10 cellular contexts compared by ENCODE assay signal in the genomic region with DNA sequence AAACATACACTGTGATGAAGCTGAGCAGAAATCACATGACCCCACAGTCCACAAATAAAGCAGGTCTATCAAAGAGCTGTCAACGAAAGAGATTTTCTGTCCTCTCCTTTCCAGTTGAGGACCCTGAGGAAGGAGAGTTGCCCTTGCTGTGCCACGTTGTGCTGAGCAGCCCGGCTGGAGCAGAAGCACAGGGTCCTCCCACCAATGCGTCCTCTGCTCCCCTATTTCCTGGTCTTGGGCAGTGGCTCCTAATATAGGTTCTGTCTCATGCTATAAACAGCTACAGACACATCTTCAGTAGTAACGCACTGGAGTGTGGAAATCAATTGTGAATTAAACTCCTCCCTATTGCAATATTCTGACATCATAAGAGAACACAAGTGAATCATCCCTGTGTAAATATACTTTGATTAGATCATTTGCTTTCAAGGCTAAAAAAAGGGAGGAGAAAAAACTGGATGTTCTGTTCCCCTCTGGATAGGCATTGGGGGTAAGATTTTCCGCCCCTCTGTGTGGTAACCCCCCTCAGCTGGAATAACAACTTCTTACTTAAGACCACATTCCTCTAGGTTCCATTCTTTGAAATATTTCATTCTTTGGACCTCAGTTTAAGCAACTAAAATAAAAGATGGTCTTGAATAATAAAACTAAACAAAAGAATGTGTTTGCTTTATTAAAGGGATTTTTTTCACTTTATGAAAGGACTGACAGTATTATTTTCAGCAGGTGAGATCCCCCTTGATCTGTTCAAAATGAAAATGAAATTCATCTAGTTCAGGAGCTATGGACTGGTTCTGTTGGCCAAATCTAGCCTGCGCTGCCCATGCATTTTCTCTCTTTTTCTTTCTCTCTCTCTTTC. TPM values are rescaled to one million over a fixed set of nuclear protein-coding genes. Genes with fewer than 3 reads are reported as not detected.
DNase-seq lines count a peak whose midpoint lies in the region; TF ChIP-seq lines count a peak whose summit lies in the region.
"Had no signal": no experiment of that assay in that cellular context is flagged by ENCODE, and none has a peak within 500 bp of the region (broad histone marks: within the 10 kb centered on the region; RNA-seq: fewer than 3 reads in every experiment).

No MANE protein-coding gene starts in this region.

- H3K9me3 Mint-ChIP-seq in HFFc6: no peaks in the 10 kb centered on the region
- H3K9me3 Mint-ChIP-seq in mesothelial cell of epicardium: no peaks in the 10 kb centered on the region
- H3K9me3 Mint-ChIP-seq: brain had no signal

- peak overlapping the region; percentile 68; the same call in 1 of the 2 replicates for H3K4me3 Mint-ChIP-seq in HFFc6
- H3K4me3 Mint-ChIP-seq in mesothelial cell of epicardium: no peak overlapping the region
- H3K4me3 Mint-ChIP-seq: brain had no signal

- H3K27me3 Mint-ChIP-seq in HFFc6 (ENCODE audit: insufficient read depth) (peaks cover 3% of the 10 kb centered on the region; the same call in 1 of the 2 replicates), mesothelial cell of epicardium (ENCODE audit: low read depth) (peaks cover 6% of the 10 kb centered on the region)

- DNase-seq in HFFc6 (peak; percentile 69), SHP77 treated with DMSO at 0.1 percent for 48 hours (lab: John Stamatoyannopoulos, UW) (peak; percentile 58), glomerular visceral epithelial cell (ENCODE audit: extremely low spot score) (peak; percentile 23), mesothelial cell of epicardium (ENCODE audit: low spot score in 2 of 2, unreplicated experiment in 2 of 2) (no peak), pons (ENCODE audit: low spot score) (no peak), NCI-H2227 (lab: John Stamatoyannopoulos, UW; ENCODE audit: unreplicated experiment) (no peak), epidermal melanocyte (ENCODE audit: insufficient read length, low spot score) (no peak)
- DNase-seq: NCI-H446 had no signal

- peak overlapping the region in 15 of 21 experiments; percentile 1 to 68 (median 45) for H3K27ac ChIP-seq in skin epidermis

- H3K4me1 Mint-ChIP-seq in HFFc6 (ENCODE audit: low read depth): peaks cover 25% of the 10 kb centered on the region
- peaks cover 4% of the 10 kb centered on the region for H3K4me1 Mint-ChIP-seq in mesothelial cell of epicardium

- H3K27ac Mint-ChIP-seq in HFFc6 (no peak overlapping the region; the same call in 1 of the 2 replicates), mesothelial cell of epicardium (no peak overlapping the region)

- no peak for TF ChIP-seq CTCF in HFFc6 (IDR thresholded peaks at IDR 0.05)
- TF ChIP-seq CTCF in mesothelial cell of epicardium (IDR thresholded peaks at IDR 0.05; ENCODE audit: unreplicated experiment): no peak

- H3K4me3 ChIP-seq in skin epidermis: no peak overlapping the region

- H3K36me3 Mint-ChIP-seq in HFFc6 (ENCODE audit: low read depth): no peaks in the 10 kb centered on the region
- H3K36me3 Mint-ChIP-seq in mesothelial cell of epicardium: no peaks in the 10 kb centered on the region
- H3K36me3 Mint-ChIP-seq: brain had no signal

RNA-seq across cellular contexts. Expression of gene RHOB, which starts 8.3 kb away (rescaled TPM):
- total RNA-seq in HFFc6 (2021; fragmentation: NEBNext Ultra II Directional; extraction: Animal tissue kit (Norgen Biotek cat#: 25700)): 100 to 1,000 TPM; 128 to 146 (median 133) TPM
- 82.9 to 88.6 TPM (median 85.9 TPM) in 3 replicates for total RNA-seq in mesothelial cell of epicardium

Comparison
In these comparisons a context has a peak if more than half of its experiments do, and no peak if none do; other contexts are left out.
1. DNase-seq: peak in HFFc6 (single experiment), SHP77 treated with DMSO at 0.1 percent for 48 hours (single experiment) and glomerular visceral epithelial cell (single experiment); none in mesothelial cell of epicardium (0 of 2), pons (single experiment), NCI-H2227 (single experiment) and epidermal melanocyte (single experiment).